In the genomic region with DNA sequence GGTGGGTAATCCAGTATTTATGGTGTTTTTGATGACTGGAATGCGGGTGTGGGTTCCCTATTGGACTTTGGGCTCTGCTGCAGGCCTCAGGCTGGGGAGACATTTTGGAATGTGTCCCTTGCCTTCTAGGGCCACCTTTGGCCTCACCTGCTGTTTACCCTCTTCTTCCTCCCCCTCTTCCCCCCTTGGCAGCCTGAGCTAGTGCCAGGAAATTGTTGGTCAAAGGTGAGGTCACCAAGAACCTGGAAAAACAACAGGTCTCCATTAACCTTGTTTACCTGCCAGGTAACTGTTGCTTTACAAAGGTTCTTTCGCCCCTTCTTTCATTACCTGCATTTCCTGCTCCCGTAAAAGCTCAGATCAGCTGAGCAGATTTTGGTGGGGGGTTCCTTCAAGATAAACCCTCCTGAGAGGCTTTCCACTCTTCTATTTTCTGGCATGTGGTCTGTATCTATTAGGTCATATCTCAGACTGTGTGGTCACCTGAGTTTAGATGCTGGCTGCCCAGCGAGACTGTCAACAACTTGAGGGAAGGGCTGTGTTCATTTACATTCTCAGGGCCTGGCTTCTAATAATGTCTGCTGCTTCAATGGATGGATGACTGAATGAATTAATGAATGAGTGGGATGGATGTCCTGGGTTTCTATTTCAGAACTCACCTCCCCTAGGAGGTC, we compare ENCODE assay signal across 1 cellular context.
TF ChIP-seq lines count a peak whose summit lies in the region.

No MANE protein-coding gene starts in this region.

TF ChIP-seq in HepG2, 621 proteins besides CTCF, POLR2A, EP300 and RAD21 (continued from another document and continues in another):
- TF ChIP-seq SUZ12 (IDR thresholded peaks at IDR 0.05; ENCODE audit: low read depth, low read length) (no peak), KMT2B (CRISPR knock-in tag; IDR thresholded peaks at IDR 0.05) (no peak), ZNF501 (CRISPR knock-in tag; IDR thresholded peaks at IDR 0.05) (peak; percentile 65; the same call in 1 of the 2 replicates), BHLHE40 (IDR thresholded peaks at IDR 0.05; ENCODE audit: low read length) (peak; percentile 31; the same call in 1 of the 2 replicates), XRCC5 (optimal IDR thresholded peaks at IDR 0.05; ENCODE audit: low read length) (no peak), NR1H2 (CRISPR knock-in tag; IDR thresholded peaks at IDR 0.05; ENCODE audit: borderline replicate concordance, low read depth) (0 out of 2 replicates have a peak, but pooled peaks have one; percentile 4), THYN1 (CRISPR knock-in tag; IDR thresholded peaks at IDR 0.05; ENCODE audit: borderline replicate concordance, low read depth) (no peak), ZNF556 (CRISPR knock-in tag; IDR thresholded peaks at IDR 0.05; ENCODE audit: borderline replicate concordance) (peak; percentile 92), MED1 (CRISPR knock-in tag; IDR thresholded peaks at IDR 0.05) (peak; percentile 94), ZFP62 (CRISPR knock-in tag; IDR thresholded peaks at IDR 0.05) (no peak), SNRNP70 (IDR thresholded peaks at IDR 0.05; ENCODE audit: low read depth, low read length) (no peak), SRSF4 (IDR thresholded peaks at IDR 0.05; ENCODE audit: low read depth, low read length, poor library complexity, severe bottlenecking) (no peak), ZMAT3 (CRISPR knock-in tag; conservative IDR thresholded peaks at IDR 0.05) (no peak), NR2F1 (CRISPR knock-in tag; IDR thresholded peaks at IDR 0.05) (peak; percentile 61 to 91), ZNF816 (CRISPR knock-in tag; IDR thresholded peaks at IDR 0.05; ENCODE audit: borderline replicate concordance) (no peak), ZNF430 (CRISPR knock-in tag; IDR thresholded peaks at IDR 0.05) (peak; percentile 66; the same call in 1 of the 2 replicates), KLF9 (CRISPR knock-in tag; IDR thresholded peaks at IDR 0.05; ENCODE audit: low read depth) (no peak), ZBTB7B (CRISPR knock-in tag; IDR thresholded peaks at IDR 0.05) (peak; percentile 80; the same call in 1 of the 2 replicates), LCORL (IDR thresholded peaks at IDR 0.05) (peak; percentile 54; the same call in 1 of the 2 replicates), LCORL (CRISPR knock-in tag; IDR thresholded peaks at IDR 0.05) (peak; percentile 99), MAF1 (CRISPR knock-in tag; IDR thresholded peaks at IDR 0.05; ENCODE audit: borderline replicate concordance) (no peak), XBP1 (CRISPR knock-in tag; IDR thresholded peaks at IDR 0.05) (no peak), ATF7 (IDR thresholded peaks at IDR 0.05) (no peak), ATF7 (CRISPR knock-in tag; IDR thresholded peaks at IDR 0.05) (peak; percentile 82), SKI (IDR thresholded peaks at IDR 0.05; ENCODE audit: partially characterized antibody) (no peak), ZNF713 (CRISPR knock-in tag; IDR thresholded peaks at IDR 0.05) (no peak), NFKBIZ (CRISPR knock-in tag; IDR thresholded peaks at IDR 0.05) (peak; percentile 59; the same call in 1 of the 2 replicates), ZNF841 (CRISPR knock-in tag; IDR thresholded peaks at IDR 0.05; ENCODE audit: borderline replicate concordance) (no peak), FOSL2 (CRISPR knock-in tag; IDR thresholded peaks at IDR 0.05) (peak; percentile 76), GZF1 (CRISPR knock-in tag; IDR thresholded peaks at IDR 0.05) (peak; percentile 91; the same call in 1 of the 2 replicates), HNF4G (IDR thresholded peaks at IDR 0.05; ENCODE audit: borderline replicate concordance, low read depth, low read length) (peak; percentile 98), HNF4G (CRISPR knock-in tag; IDR thresholded peaks at IDR 0.05; ENCODE audit: borderline replicate concordance, low read depth) (peak; percentile 98), SMARCC2 (IDR thresholded peaks at IDR 0.05) (no peak), ZNF235 (CRISPR knock-in tag; IDR thresholded peaks at IDR 0.05; ENCODE audit: borderline replicate concordance) (no peak), ZNF441 (CRISPR knock-in tag; IDR thresholded peaks at IDR 0.05; ENCODE audit: borderline replicate concordance) (peak; percentile 22; the same call in 1 of the 2 replicates), ZNF615 (CRISPR knock-in tag; IDR thresholded peaks at IDR 0.05; ENCODE audit: borderline replicate concordance) (peak; percentile 91; the same call in 1 of the 2 replicates), MEIS2 (CRISPR knock-in tag; IDR thresholded peaks at IDR 0.05) (peak; percentile 85)
- TF ChIP-seq, protein P1, sequence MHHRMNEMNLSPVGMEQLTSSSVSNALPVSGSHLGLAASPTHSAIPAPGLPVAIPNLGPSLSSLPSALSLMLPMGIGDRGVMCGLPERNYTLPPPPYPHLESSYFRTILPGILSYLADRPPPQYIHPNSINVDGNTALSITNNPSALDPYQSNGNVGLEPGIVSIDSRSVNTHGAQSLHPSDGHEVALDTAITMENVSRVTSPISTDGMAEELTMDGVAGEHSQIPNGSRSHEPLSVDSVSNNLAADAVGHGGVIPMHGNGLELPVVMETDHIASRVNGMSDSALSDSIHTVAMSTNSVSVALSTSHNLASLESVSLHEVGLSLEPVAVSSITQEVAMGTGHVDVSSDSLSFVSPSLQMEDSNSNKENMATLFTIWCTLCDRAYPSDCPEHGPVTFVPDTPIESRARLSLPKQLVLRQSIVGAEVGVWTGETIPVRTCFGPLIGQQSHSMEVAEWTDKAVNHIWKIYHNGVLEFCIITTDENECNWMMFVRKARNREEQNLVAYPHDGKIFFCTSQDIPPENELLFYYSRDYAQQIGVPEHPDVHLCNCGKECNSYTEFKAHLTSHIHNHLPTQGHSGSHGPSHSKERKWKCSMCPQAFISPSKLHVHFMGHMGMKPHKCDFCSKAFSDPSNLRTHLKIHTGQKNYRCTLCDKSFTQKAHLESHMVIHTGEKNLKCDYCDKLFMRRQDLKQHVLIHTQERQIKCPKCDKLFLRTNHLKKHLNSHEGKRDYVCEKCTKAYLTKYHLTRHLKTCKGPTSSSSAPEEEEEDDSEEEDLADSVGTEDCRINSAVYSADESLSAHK (CRISPR knock-in tag; IDR thresholded peaks at IDR 0.05; ENCODE audit: borderline replicate concordance), result peak; percentile 68; the same call in 1 of the 2 replicates
- TF ChIP-seq, protein P2, sequence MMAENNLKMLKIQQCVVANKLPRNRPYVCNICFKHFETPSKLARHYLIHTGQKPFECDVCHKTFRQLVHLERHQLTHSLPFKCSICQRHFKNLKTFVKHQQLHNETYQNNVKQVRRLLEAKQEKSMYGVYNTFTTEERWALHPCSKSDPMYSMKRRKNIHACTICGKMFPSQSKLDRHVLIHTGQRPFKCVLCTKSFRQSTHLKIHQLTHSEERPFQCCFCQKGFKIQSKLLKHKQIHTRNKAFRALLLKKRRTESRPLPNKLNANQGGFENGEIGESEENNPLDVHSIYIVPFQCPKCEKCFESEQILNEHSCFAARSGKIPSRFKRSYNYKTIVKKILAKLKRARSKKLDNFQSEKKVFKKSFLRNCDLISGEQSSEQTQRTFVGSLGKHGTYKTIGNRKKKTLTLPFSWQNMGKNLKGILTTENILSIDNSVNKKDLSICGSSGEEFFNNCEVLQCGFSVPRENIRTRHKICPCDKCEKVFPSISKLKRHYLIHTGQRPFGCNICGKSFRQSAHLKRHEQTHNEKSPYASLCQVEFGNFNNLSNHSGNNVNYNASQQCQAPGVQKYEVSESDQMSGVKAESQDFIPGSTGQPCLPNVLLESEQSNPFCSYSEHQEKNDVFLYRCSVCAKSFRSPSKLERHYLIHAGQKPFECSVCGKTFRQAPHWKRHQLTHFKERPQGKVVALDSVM (CRISPR knock-in tag; IDR thresholded peaks at IDR 0.05), result peak; percentile 63
- TF ChIP-seq, protein P3, sequence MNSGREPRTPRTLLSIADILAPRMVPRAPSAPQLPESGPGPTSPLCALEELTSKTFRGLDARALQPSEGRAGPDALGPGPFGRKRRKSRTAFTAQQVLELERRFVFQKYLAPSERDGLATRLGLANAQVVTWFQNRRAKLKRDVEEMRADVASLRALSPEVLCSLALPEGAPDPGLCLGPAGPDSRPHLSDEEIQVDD (CRISPR knock-in tag; IDR thresholded peaks at IDR 0.05; ENCODE audit: borderline replicate concordance), result no peak
- TF ChIP-seq, protein P4, sequence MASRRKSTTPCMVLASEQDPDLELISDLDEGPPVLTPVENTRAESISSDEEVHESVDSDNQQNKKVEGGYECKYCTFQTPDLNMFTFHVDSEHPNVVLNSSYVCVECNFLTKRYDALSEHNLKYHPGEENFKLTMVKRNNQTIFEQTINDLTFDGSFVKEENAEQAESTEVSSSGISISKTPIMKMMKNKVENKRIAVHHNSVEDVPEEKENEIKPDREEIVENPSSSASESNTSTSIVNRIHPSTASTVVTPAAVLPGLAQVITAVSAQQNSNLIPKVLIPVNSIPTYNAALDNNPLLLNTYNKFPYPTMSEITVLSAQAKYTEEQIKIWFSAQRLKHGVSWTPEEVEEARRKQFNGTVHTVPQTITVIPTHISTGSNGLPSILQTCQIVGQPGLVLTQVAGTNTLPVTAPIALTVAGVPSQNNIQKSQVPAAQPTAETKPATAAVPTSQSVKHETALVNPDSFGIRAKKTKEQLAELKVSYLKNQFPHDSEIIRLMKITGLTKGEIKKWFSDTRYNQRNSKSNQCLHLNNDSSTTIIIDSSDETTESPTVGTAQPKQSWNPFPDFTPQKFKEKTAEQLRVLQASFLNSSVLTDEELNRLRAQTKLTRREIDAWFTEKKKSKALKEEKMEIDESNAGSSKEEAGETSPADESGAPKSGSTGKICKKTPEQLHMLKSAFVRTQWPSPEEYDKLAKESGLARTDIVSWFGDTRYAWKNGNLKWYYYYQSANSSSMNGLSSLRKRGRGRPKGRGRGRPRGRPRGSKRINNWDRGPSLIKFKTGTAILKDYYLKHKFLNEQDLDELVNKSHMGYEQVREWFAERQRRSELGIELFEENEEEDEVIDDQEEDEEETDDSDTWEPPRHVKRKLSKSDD (CRISPR knock-in tag; IDR thresholded peaks at IDR 0.05; ENCODE audit: low read depth), result no peak
- TF ChIP-seq, protein P5, sequence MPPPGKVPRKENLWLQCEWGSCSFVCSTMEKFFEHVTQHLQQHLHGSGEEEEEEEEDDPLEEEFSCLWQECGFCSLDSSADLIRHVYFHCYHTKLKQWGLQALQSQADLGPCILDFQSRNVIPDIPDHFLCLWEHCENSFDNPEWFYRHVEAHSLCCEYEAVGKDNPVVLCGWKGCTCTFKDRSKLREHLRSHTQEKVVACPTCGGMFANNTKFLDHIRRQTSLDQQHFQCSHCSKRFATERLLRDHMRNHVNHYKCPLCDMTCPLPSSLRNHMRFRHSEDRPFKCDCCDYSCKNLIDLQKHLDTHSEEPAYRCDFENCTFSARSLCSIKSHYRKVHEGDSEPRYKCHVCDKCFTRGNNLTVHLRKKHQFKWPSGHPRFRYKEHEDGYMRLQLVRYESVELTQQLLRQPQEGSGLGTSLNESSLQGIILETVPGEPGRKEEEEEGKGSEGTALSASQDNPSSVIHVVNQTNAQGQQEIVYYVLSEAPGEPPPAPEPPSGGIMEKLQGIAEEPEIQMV (CRISPR knock-in tag; IDR thresholded peaks at IDR 0.05; ENCODE audit: low read depth), result 0 out of 2 replicates have a peak, but pooled peaks have one; percentile 32
- TF ChIP-seq, protein P6, sequence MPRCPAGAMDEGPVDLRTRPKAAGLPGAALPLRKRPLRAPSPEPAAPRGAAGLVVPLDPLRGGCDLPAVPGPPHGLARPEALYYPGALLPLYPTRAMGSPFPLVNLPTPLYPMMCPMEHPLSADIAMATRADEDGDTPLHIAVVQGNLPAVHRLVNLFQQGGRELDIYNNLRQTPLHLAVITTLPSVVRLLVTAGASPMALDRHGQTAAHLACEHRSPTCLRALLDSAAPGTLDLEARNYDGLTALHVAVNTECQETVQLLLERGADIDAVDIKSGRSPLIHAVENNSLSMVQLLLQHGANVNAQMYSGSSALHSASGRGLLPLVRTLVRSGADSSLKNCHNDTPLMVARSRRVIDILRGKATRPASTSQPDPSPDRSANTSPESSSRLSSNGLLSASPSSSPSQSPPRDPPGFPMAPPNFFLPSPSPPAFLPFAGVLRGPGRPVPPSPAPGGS (CRISPR knock-in tag; IDR thresholded peaks at IDR 0.05), result 0 out of 2 replicates have a peak, but pooled peaks have one; percentile 23
- TF ChIP-seq, protein P7, sequence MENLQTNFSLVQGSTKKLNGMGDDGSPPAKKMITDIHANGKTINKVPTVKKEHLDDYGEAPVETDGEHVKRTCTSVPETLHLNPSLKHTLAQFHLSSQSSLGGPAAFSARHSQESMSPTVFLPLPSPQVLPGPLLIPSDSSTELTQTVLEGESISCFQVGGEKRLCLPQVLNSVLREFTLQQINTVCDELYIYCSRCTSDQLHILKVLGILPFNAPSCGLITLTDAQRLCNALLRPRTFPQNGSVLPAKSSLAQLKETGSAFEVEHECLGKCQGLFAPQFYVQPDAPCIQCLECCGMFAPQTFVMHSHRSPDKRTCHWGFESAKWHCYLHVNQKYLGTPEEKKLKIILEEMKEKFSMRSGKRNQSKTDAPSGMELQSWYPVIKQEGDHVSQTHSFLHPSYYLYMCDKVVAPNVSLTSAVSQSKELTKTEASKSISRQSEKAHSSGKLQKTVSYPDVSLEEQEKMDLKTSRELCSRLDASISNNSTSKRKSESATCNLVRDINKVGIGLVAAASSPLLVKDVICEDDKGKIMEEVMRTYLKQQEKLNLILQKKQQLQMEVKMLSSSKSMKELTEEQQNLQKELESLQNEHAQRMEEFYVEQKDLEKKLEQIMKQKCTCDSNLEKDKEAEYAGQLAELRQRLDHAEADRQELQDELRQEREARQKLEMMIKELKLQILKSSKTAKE (CRISPR knock-in tag; IDR thresholded peaks at IDR 0.05; ENCODE audit: borderline replicate concordance), result peak; percentile 81
- TF ChIP-seq, protein P8, sequence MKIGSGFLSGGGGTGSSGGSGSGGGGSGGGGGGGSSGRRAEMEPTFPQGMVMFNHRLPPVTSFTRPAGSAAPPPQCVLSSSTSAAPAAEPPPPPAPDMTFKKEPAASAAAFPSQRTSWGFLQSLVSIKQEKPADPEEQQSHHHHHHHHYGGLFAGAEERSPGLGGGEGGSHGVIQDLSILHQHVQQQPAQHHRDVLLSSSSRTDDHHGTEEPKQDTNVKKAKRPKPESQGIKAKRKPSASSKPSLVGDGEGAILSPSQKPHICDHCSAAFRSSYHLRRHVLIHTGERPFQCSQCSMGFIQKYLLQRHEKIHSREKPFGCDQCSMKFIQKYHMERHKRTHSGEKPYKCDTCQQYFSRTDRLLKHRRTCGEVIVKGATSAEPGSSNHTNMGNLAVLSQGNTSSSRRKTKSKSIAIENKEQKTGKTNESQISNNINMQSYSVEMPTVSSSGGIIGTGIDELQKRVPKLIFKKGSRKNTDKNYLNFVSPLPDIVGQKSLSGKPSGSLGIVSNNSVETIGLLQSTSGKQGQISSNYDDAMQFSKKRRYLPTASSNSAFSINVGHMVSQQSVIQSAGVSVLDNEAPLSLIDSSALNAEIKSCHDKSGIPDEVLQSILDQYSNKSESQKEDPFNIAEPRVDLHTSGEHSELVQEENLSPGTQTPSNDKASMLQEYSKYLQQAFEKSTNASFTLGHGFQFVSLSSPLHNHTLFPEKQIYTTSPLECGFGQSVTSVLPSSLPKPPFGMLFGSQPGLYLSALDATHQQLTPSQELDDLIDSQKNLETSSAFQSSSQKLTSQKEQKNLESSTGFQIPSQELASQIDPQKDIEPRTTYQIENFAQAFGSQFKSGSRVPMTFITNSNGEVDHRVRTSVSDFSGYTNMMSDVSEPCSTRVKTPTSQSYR (CRISPR knock-in tag; IDR thresholded peaks at IDR 0.05; ENCODE audit: borderline replicate concordance), result peak; percentile 82
- TF ChIP-seq, protein P9, sequence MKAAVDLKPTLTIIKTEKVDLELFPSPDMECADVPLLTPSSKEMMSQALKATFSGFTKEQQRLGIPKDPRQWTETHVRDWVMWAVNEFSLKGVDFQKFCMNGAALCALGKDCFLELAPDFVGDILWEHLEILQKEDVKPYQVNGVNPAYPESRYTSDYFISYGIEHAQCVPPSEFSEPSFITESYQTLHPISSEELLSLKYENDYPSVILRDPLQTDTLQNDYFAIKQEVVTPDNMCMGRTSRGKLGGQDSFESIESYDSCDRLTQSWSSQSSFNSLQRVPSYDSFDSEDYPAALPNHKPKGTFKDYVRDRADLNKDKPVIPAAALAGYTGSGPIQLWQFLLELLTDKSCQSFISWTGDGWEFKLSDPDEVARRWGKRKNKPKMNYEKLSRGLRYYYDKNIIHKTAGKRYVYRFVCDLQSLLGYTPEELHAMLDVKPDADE (CRISPR knock-in tag; IDR thresholded peaks at IDR 0.05), result no peak
